Comparison of ENCODE assay signal across 1 cellular context in the genomic region with DNA sequence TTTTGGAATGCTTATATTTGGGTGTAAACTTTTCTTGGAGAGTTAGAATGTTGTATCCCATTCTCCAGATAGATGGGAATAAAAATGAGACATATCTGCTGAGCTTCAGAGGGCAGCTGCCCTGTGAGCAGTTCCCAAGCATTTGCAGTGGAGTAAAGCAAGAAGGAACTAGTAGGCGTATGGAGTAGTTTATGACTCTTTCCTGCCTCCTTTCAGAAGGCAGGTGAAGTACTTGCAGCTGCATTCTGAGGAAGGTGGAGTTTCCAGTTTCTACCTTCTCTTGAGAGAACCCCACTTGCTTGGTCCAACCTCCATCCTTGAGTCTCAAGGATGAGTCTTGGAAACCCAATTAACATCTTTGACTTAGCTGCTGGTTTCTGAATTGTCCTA.
TF ChIP-seq lines count a peak whose summit lies in the region.

No MANE protein-coding gene starts in this region.

TF ChIP-seq in neural cell, 6 proteins besides CTCF, POLR2A, EP300 and RAD21:
- TF ChIP-seq, protein P1, sequence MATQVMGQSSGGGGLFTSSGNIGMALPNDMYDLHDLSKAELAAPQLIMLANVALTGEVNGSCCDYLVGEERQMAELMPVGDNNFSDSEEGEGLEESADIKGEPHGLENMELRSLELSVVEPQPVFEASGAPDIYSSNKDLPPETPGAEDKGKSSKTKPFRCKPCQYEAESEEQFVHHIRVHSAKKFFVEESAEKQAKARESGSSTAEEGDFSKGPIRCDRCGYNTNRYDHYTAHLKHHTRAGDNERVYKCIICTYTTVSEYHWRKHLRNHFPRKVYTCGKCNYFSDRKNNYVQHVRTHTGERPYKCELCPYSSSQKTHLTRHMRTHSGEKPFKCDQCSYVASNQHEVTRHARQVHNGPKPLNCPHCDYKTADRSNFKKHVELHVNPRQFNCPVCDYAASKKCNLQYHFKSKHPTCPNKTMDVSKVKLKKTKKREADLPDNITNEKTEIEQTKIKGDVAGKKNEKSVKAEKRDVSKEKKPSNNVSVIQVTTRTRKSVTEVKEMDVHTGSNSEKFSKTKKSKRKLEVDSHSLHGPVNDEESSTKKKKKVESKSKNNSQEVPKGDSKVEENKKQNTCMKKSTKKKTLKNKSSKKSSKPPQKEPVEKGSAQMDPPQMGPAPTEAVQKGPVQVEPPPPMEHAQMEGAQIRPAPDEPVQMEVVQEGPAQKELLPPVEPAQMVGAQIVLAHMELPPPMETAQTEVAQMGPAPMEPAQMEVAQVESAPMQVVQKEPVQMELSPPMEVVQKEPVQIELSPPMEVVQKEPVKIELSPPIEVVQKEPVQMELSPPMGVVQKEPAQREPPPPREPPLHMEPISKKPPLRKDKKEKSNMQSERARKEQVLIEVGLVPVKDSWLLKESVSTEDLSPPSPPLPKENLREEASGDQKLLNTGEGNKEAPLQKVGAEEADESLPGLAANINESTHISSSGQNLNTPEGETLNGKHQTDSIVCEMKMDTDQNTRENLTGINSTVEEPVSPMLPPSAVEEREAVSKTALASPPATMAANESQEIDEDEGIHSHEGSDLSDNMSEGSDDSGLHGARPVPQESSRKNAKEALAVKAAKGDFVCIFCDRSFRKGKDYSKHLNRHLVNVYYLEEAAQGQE (IDR thresholded peaks at IDR 0.05; ENCODE audit: borderline replicate concordance): no peak
- TF ChIP-seq SMC3 (conservative IDR thresholded peaks at IDR 0.05; ENCODE audit: poor library complexity): peak; percentile 46
